Comparison of ENCODE assay signal across 25 cellular contexts in the genomic region with DNA sequence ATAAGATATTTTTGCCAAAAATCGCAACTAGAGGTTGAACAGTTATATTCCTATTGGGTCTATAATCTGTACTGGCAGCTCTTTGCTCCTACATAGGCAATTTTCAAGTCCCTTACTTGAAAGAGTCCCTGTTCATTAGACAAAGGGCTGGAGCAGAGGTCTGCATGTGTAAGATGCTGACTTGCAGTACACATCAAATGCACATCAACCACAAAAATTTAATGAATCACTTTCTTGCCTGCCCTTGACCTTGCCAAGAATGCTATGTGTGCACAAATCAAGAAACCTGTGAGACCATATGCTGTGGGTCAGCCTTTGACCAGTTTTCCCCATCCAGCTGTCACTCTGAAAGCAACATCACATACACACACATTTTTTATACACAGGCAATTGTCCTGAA.
DNase-seq lines count a peak whose midpoint lies in the region; ATAC-seq and TF ChIP-seq lines count a peak whose summit lies in the region.
"Had no signal": no experiment of that assay in that cellular context is flagged by ENCODE, and none has a peak within 500 bp of the region (broad histone marks: within the 10 kb centered on the region; RNA-seq: fewer than 3 reads in every experiment).

No MANE protein-coding gene starts in this region.

- H3K36me3 ChIP-seq in HCT116 (ENCODE audit: control insufficient read depth in 1 of 2, insufficient read depth in 2 of 2, low read length in 2 of 2) (no peaks in the 10 kb centered on the region), PC-3 (ENCODE audit: low read depth, low read length) (no peaks in the 10 kb centered on the region), mammary epithelial cell (ENCODE audit: insufficient read depth, low read length) (no peaks in the 10 kb centered on the region), neuronal stem cell (replicated peaks in 1 of 2; ENCODE audit: control insufficient read depth in 2 of 2, insufficient read depth in 2 of 2, low read length in 2 of 2) (no peaks in the 10 kb centered on the region)
- H3K36me3 ChIP-seq: ascending aorta, sigmoid colon, upper lobe of right lung had no signal

- H3K9me3 ChIP-seq in HCT116 (ENCODE audit: control insufficient read depth in 1 of 2, insufficient read depth in 1 of 2, low read depth in 1 of 2, low read length in 2 of 2) (peaks cover 14 to 20% of the 10 kb centered on the region in 2 experiments; a peak in 3 of 4 replicates), PC-3 (ENCODE audit: low read length) (no peaks in the 10 kb centered on the region), mammary epithelial cell (replicated peaks; ENCODE audit: insufficient read depth, low read length) (no peaks in the 10 kb centered on the region), neuronal stem cell (replicated peaks in 1 of 2; ENCODE audit: control insufficient read depth in 2 of 2, insufficient read depth in 1 of 2, low read depth in 1 of 2, low read length in 2 of 2) (no peaks in the 10 kb centered on the region)
- H3K9me3 ChIP-seq: ascending aorta, sigmoid colon, upper lobe of right lung had no signal

- no peak overlapping the region for H3K27ac ChIP-seq in HCT116 (ENCODE audit: low read depth, low read length)
- no peak overlapping the region for H3K27ac ChIP-seq in PC-3 (ENCODE audit: low read length)
- no peak overlapping the region for H3K27ac ChIP-seq in mammary epithelial cell (ENCODE audit: insufficient read depth, low read depth, low read length)
- H3K27ac ChIP-seq in neuronal stem cell (replicated peaks; ENCODE audit: low read length): no peak overlapping the region
- H3K27ac ChIP-seq: ascending aorta, C4-2B, sigmoid colon, upper lobe of right lung had no signal

- H3K4me3 Mint-ChIP-seq in activated CD4-positive, alpha-beta T cell treated with anti-CD3 and anti-CD28 coated beads for 36 hours: no peak overlapping the region
- H3K4me3 Mint-ChIP-seq: activated CD8-positive, alpha-beta memory T cell treated with anti-CD3 and anti-CD28 coated beads, Interleukin-2, amount 10 ng/mL, durations not matched to agents 7 days and 5 days; activated T-helper 1 cell treated with anti-CD3 and anti-CD28 coated beads, Interleukin-12 subunit alpha, Interleukin-12 subunit beta, Interleukin-2, Interleukin-4 antibody, amounts not matched to agents 30 ng/mL and 10 ng/mL and 1 ng/mL, durations not matched to agents 14 hours and 24 hours and 36 hours; GM23338; IgD-negative memory B cell; naive B cell; T-helper 1 cell treated with Interleukin-12 subunit alpha and Interleukin-12 subunit beta and Interleukin-4 antibody, amounts not matched to agents 30 μg/mL and 1 μg/mL, for 36 hours had no signal

- H3K79me2 ChIP-seq in HCT116 (ENCODE audit: insufficient read depth, low read length) (no peaks in the 10 kb centered on the region), PC-3 (ENCODE audit: low read length) (no peaks in the 10 kb centered on the region), mammary epithelial cell (ENCODE audit: insufficient read depth, low read length) (no peaks in the 10 kb centered on the region)

- 20% methylated on average over 1 of the region's 1 CpG for WGBS in mammary epithelial cell (ENCODE audit: low coverage, missing lambda C conversion rate)
- no CpG with 5 or more reads among the region's 1 CpG for WGBS in neuronal stem cell (ENCODE audit: extremely low coverage in 2 of 2, insufficient read length in 2 of 2, insufficient replicate concordance in 1 of 2), 2 donors

- H3K9ac ChIP-seq in HCT116 (ENCODE audit: low read length): no peak overlapping the region
- no peak overlapping the region for H3K9ac ChIP-seq in PC-3 (ENCODE audit: low read length)
- no peak overlapping the region for H3K9ac ChIP-seq in mammary epithelial cell (ENCODE audit: insufficient read depth, low read length)
- no peak overlapping the region for H3K9ac ChIP-seq in neuronal stem cell (ENCODE audit: low read depth, low read length, poor library complexity)

- no peak overlapping the region for H3K23ac ChIP-seq in neuronal stem cell (ENCODE audit: low read depth, low read length, poor library complexity)

- BruUV-seq in HCT116 (replicated peaks; lab: Mats Ljungman, UMichigan) (no TSS peak), PC-3 (replicated peaks; lab: Mats Ljungman, UMichigan) (no TSS peak), mammary epithelial cell (replicated peaks; lab: Mats Ljungman, UMichigan) (no TSS peak)

- no peaks in the 10 kb centered on the region for H3K27me3 Mint-ChIP-seq in activated CD4-positive, alpha-beta T cell treated with anti-CD3 and anti-CD28 coated beads for 36 hours
- H3K27me3 Mint-ChIP-seq: activated CD8-positive, alpha-beta memory T cell treated with anti-CD3 and anti-CD28 coated beads, Interleukin-2, amount 10 ng/mL, durations not matched to agents 7 days and 5 days; IgD-negative memory B cell; naive B cell had no signal

- POLR2A ChIA-PET in HCT116 (lab: Charles Lee) (no interaction called here), PC-3 (lab: Charles Lee; ENCODE audit: unreplicated experiment) (no interaction called here)
- POLR2A ChIA-PET in activated CD4-positive, alpha-beta T cell treated with anti-CD3 and anti-CD28 coated beads for 36 hours (lab: Charles Lee): no interaction called here

- no peaks in the 10 kb centered on the region for H3K79me1 ChIP-seq in neuronal stem cell (ENCODE audit: low read depth, low read length)

- RAD21 ChIA-PET in HCT116 (lab: Charles Lee; ENCODE audit: low non-redundant PET in 1 of 2, low total read pairs in 2 of 2, uncharacterized antibody in 2 of 2, unreplicated experiment in 2 of 2): no interaction called here

- CTCF ChIA-PET in HCT116 (lab: Charles Lee): no interaction called here
- CTCF ChIA-PET in PC-3 (lab: Charles Lee): no interaction called here
- CTCF ChIA-PET in mammary epithelial cell (lab: Charles Lee; ENCODE audit: low non-redundant PET): no interaction called here
- CTCF ChIA-PET in activated CD4-positive, alpha-beta T cell treated with anti-CD3 and anti-CD28 coated beads for 36 hours (lab: Charles Lee): no interaction called here

- no peak overlapping the region for H2AFZ ChIP-seq in HCT116 (ENCODE audit: low read depth, low read length, poor library complexity, severe bottlenecking)
- no peak overlapping the region for H2AFZ ChIP-seq in PC-3 (ENCODE audit: low read length)
- H2AFZ ChIP-seq in mammary epithelial cell (ENCODE audit: low read depth, low read length): no peak overlapping the region
- H2AFZ ChIP-seq in neuronal stem cell (ENCODE audit: low read length): peak overlapping the region; percentile 16
- H2AFZ ChIP-seq: GM23338 had no signal

- no peaks in the 10 kb centered on the region for H3K4me1 Mint-ChIP-seq in activated CD4-positive, alpha-beta T cell treated with anti-CD3 and anti-CD28 coated beads for 36 hours
- H3K4me1 Mint-ChIP-seq: activated CD8-positive, alpha-beta memory T cell treated with anti-CD3 and anti-CD28 coated beads, Interleukin-2, amount 10 ng/mL, durations not matched to agents 7 days and 5 days; GM23338; IgD-negative memory B cell; naive B cell had no signal

- in situ Hi-C loops in mammary epithelial cell (cut with MboI; ENCODE audit: low sequenced_read_pairs in 2 of 2): no loop called here

- no peak overlapping the region for H4K91ac ChIP-seq in neuronal stem cell (ENCODE audit: low read depth, low read length, poor library complexity)

- H2BK15ac ChIP-seq in neuronal stem cell (ENCODE audit: low read length): no peak overlapping the region

- peaks cover 31% of the 10 kb centered on the region for H3K9me3 Mint-ChIP-seq in activated CD4-positive, alpha-beta T cell treated with anti-CD3 and anti-CD28 coated beads for 36 hours (ENCODE audit: low read depth)
- H3K9me3 Mint-ChIP-seq: GM23338 had no signal

- H3K14ac ChIP-seq in neuronal stem cell (ENCODE audit: low read length): no peak overlapping the region

- no peak for TF ChIP-seq POLR2A in HCT116 (IDR thresholded peaks at IDR 0.05; ENCODE audit: borderline replicate concordance, extremely low read depth, insufficient read depth, insufficient read length)

- TF ChIP-seq RAD21 in HCT116 (IDR thresholded peaks at IDR 0.05; ENCODE audit: low read depth): no peak

- no peak overlapping the region for H3K4me3 ChIP-seq in HCT116 (replicated peaks in 1 of 2; ENCODE audit: low read depth in 1 of 2, low read length in 2 of 2)
- no peak overlapping the region for H3K4me3 ChIP-seq in PC-3 (ENCODE audit: low read length)
- H3K4me3 ChIP-seq in mammary epithelial cell (replicated peaks in 1 of 3; ENCODE audit: insufficient read depth in 1 of 3, low read depth in 2 of 3, low read length in 3 of 3): no peak overlapping the region
- H3K4me3 ChIP-seq in neuronal stem cell (ENCODE audit: low read length in 2 of 2): no peak overlapping the region
- H3K4me3 ChIP-seq: ascending aorta, GM23338, sigmoid colon, upper lobe of right lung had no signal

- no peak overlapping the region for H3K4ac ChIP-seq in neuronal stem cell (ENCODE audit: low read length)

- no peak for ATAC-seq in HCT116
- no peak for ATAC-seq in PC-3
- ATAC-seq in activated CD4-positive, alpha-beta T cell treated with anti-CD3 and anti-CD28 coated beads for 36 hours: no peak
- ATAC-seq: activated CD8-positive, alpha-beta memory T cell treated with anti-CD3 and anti-CD28 coated beads, Interleukin-2, amount 10 ng/mL, durations not matched to agents 7 days and 5 days; activated naive CD4-positive, alpha-beta T cell treated with anti-CD3 and anti-CD28 coated beads, Interleukin-2, amount 50 U/mL, for 72 hours; GM23338; left colon; upper lobe of right lung had no signal

- H3K27me3 ChIP-seq in HCT116 (ENCODE audit: insufficient read depth, low read length) (no peaks in the 10 kb centered on the region), PC-3 (ENCODE audit: low read length) (no peaks in the 10 kb centered on the region), mammary epithelial cell (ENCODE audit: insufficient read depth, low read length) (no peaks in the 10 kb centered on the region), neuronal stem cell (ENCODE audit: control insufficient read depth in 3 of 3, insufficient read depth in 3 of 3, low read depth in 1 of 3, low read length in 3 of 3) (no peaks in the 10 kb centered on the region)
- H3K27me3 ChIP-seq: ascending aorta, sigmoid colon, upper lobe of right lung had no signal

- intact Hi-C loops in HCT116 (cut with micrococcal nuclease) (no loop called here), PC-3 (cut with micrococcal nuclease) (no loop called here), mammary epithelial cell (cut with micrococcal nuclease) (no loop called here)
- intact Hi-C loops in activated CD4-positive, alpha-beta T cell treated with anti-CD3 and anti-CD28 coated beads for 36 hours (cut with DNase I, micrococcal nuclease): no loop called here

- H3K18ac ChIP-seq in neuronal stem cell (ENCODE audit: low read length): no peak overlapping the region

- DNase-seq in HCT116 (ENCODE audit: low read depth, low spot score) (no peak), PC-3 (peak; percentile 23), mammary epithelial cell (peak; percentile 2), neuronal stem cell (ENCODE audit: low spot score) (no peak), EL (no peak), DMS153 treated with DMSO at 0.1 percent for 48 hours (lab: John Stamatoyannopoulos, UW; ENCODE audit: unreplicated experiment) (no peak)
- no peak for DNase-seq in activated CD4-positive, alpha-beta T cell treated with anti-CD3 and anti-CD28 coated beads for 36 hours
- DNase-seq in stimulated activated CD4-positive, alpha-beta T cell treated with anti-CD3 and anti-CD28 coated beads, Interleukin-4, amount 100 ng/mL, for 24 hours: no peak
- DNase-seq: activated CD4-positive, alpha-beta T cell treated with anti-CD3 and anti-CD28 coated beads for 48 hours; activated CD8-positive, alpha-beta memory T cell treated with anti-CD3 and anti-CD28 coated beads, Interleukin-2, amount 10 ng/mL, durations not matched to agents 7 days and 5 days; left colon; mesenchymal stem cell; naive B cell; NCI-H1694 treated with DMSO at 0.1 percent for 48 hours; NCI-H2227 treated with DMSO at 0.1 percent for 48 hours; NCI-H774; sigmoid colon; upper lobe of right lung had no signal

- H2BK5ac ChIP-seq in neuronal stem cell (ENCODE audit: low read length): no peak overlapping the region

- H3K9me2 ChIP-seq in HCT116 (ENCODE audit: insufficient read depth) (no peaks in the 10 kb centered on the region), PC-3 (replicated peaks; ENCODE audit: low read length) (no peaks in the 10 kb centered on the region)

- no peak overlapping the region for H3K27ac Mint-ChIP-seq in activated CD4-positive, alpha-beta T cell treated with anti-CD3 and anti-CD28 coated beads for 36 hours
- H3K27ac Mint-ChIP-seq: activated CD8-positive, alpha-beta memory T cell treated with anti-CD3 and anti-CD28 coated beads, Interleukin-2, amount 10 ng/mL, durations not matched to agents 7 days and 5 days; activated naive CD4-positive, alpha-beta T cell treated with anti-CD3 and anti-CD28 coated beads, Interleukin-2, amount 50 U/mL, for 72 hours; activated T-helper 1 cell treated with anti-CD3 and anti-CD28 coated beads, Interleukin-12 subunit alpha, Interleukin-12 subunit beta, Interleukin-2, Interleukin-4 antibody, amounts not matched to agents 30 ng/mL and 10 ng/mL and 1 ng/mL, durations not matched to agents 14 hours and 24 hours and 36 hours; GM23338; IgD-negative memory B cell; naive B cell; T-helper 1 cell treated with Interleukin-12 subunit alpha and Interleukin-12 subunit beta and Interleukin-4 antibody, amounts not matched to agents 30 μg/mL and 1 μg/mL, for 36 hours had no signal

- no peak overlapping the region for H2BK120ac ChIP-seq in neuronal stem cell (ENCODE audit: low read depth, low read length)

- dilution Hi-C loops in mammary epithelial cell (cut with HindIII; ENCODE audit: low sequenced_read_pairs): no loop called here

- H3F3A ChIP-seq in PC-3 (ENCODE audit: low read length, unreplicated experiment): no peaks in the 10 kb centered on the region

- H3K4me1 ChIP-seq in HCT116 (ENCODE audit: control insufficient read depth in 1 of 2, insufficient read depth in 2 of 2, low read length in 2 of 2) (no peaks in the 10 kb centered on the region), PC-3 (ENCODE audit: insufficient read depth, low read length) (no peaks in the 10 kb centered on the region), mammary epithelial cell (ENCODE audit: insufficient read depth, low read length) (no peaks in the 10 kb centered on the region), neuronal stem cell (ENCODE audit: control insufficient read depth in 2 of 2, insufficient read depth in 1 of 2, low read depth in 1 of 2, low read length in 2 of 2) (peaks cover 0 to 2% of the 10 kb centered on the region in 2 donors)
- H3K4me1 ChIP-seq: ascending aorta, sigmoid colon, upper lobe of right lung had no signal

- no peak overlapping the region for H2AK5ac ChIP-seq in neuronal stem cell (ENCODE audit: low read depth, low read length)

- H3K4me2 ChIP-seq in HCT116 (ENCODE audit: low read length) (no peak overlapping the region), PC-3 (ENCODE audit: low read length) (no peak overlapping the region), mammary epithelial cell (ENCODE audit: insufficient read depth, low read depth, low read length) (no peak overlapping the region), neuronal stem cell (ENCODE audit: insufficient read depth, low read length, poor library complexity, severe bottlenecking) (no peak overlapping the region)
- H3K4me2 ChIP-seq: GM23338 had no signal

- TF ChIP-seq CTCF in HCT116 (IDR thresholded peaks at IDR 0.05 in 2 of 3, conservative IDR thresholded peaks at IDR 0.05 in 1 of 3; ENCODE audit: borderline replicate concordance in 1 of 3, insufficient read depth in 1 of 3, low read depth in 2 of 3, low read length in 2 of 3): no peak
- no peak for TF ChIP-seq CTCF in PC-3 (conservative IDR thresholded peaks at IDR 0.05; ENCODE audit: low read depth, low read length)
- no peak for TF ChIP-seq CTCF in mammary epithelial cell (conservative IDR thresholded peaks at IDR 0.05 in 1 of 2, IDR thresholded peaks at IDR 0.05 in 1 of 2; ENCODE audit: extremely low read depth in 1 of 2, insufficient read depth in 1 of 2, low read depth in 1 of 2, low read length in 2 of 2)

- H4K20me1 ChIP-seq in HCT116 (ENCODE audit: insufficient read depth): no peaks in the 10 kb centered on the region
- no peaks in the 10 kb centered on the region for H4K20me1 ChIP-seq in PC-3 (ENCODE audit: low read length)
- H4K20me1 ChIP-seq in mammary epithelial cell (ENCODE audit: insufficient read depth, low read length): no peaks in the 10 kb centered on the region

- no peak overlapping the region for H2BK12ac ChIP-seq in neuronal stem cell (ENCODE audit: low read length)

- no peak overlapping the region for H4K8ac ChIP-seq in neuronal stem cell (ENCODE audit: low read depth, low read length)

- no peaks in the 10 kb centered on the region for H3K36me3 Mint-ChIP-seq in activated CD4-positive, alpha-beta T cell treated with anti-CD3 and anti-CD28 coated beads for 36 hours (ENCODE audit: low read depth)
- H3K36me3 Mint-ChIP-seq: activated CD8-positive, alpha-beta memory T cell treated with anti-CD3 and anti-CD28 coated beads, Interleukin-2, amount 10 ng/mL, durations not matched to agents 7 days and 5 days; IgD-negative memory B cell; naive B cell had no signal

Comparison
In these comparisons a context has a peak if more than half of its experiments do, and no peak if none do; other contexts are left out.
1. DNase-seq: peak in PC-3 (single experiment) and mammary epithelial cell (single experiment); none in HCT116 (single experiment), neuronal stem cell (single experiment), EL (single experiment), activated CD4-positive, alpha-beta T cell treated with anti-CD3 and anti-CD28 coated beads for 36 hours (single experiment), DMS153 treated with DMSO at 0.1 percent for 48 hours (single experiment) and stimulated activated CD4-positive, alpha-beta T cell treated with anti-CD3 and anti-CD28 coated beads, Interleukin-4, amount 100 ng/mL, for 24 hours (single experiment).